Comparison of ENCODE assay signal across 14 cellular contexts in genomic region chr3:178367817-178368617, GRCh38.
DNase-seq lines count a peak whose midpoint lies in the region; ATAC-seq and TF ChIP-seq lines count a peak whose summit lies in the region.
"Had no signal": no experiment of that assay in that cellular context is flagged by ENCODE, and none has a peak within 500 bp of the region (broad histone marks: within the 10 kb centered on the region; RNA-seq: fewer than 3 reads in every experiment).

No MANE protein-coding gene starts in this region.

- no peaks in the 10 kb centered on the region for H3K27me3 ChIP-seq in right lobe of liver
- H3K27me3 ChIP-seq: colonic mucosa, testis had no signal

- no peak overlapping the region for H3K27ac ChIP-seq in right lobe of liver
- H3K27ac ChIP-seq: colonic mucosa, testis had no signal

- H3K36me3 ChIP-seq in right lobe of liver, result no peaks in the 10 kb centered on the region
- H3K36me3 ChIP-seq: colonic mucosa had no signal

- 18% methylated on average over 4 of the region's 4 CpGs for WGBS in right lobe of liver (ENCODE audit: insufficient coverage, low coverage, low lambda C conversion rate, missing lambda C conversion rate)

- H3K4me3 Mint-ChIP-seq in endothelial cell (ENCODE audit: unreplicated experiment), result no peak overlapping the region
- H3K4me3 Mint-ChIP-seq: activated naive CD8-positive, alpha-beta T cell treated with anti-CD3 and anti-CD28 coated beads, Interleukin-2, amount 10 ng/mL, durations not matched to agents 7 days and 5 days; neural crest cell had no signal

- H3K9me3 ChIP-seq in right lobe of liver, result no peaks in the 10 kb centered on the region
- H3K9me3 ChIP-seq: colonic mucosa, testis had no signal

- H3K27ac Mint-ChIP-seq in endothelial cell (ENCODE audit: unreplicated experiment), result no peak overlapping the region
- H3K27ac Mint-ChIP-seq: activated naive CD8-positive, alpha-beta T cell treated with anti-CD3 and anti-CD28 coated beads, Interleukin-2, amount 10 ng/mL, durations not matched to agents 7 days and 5 days had no signal

- TF ChIP-seq POLR2A in right lobe of liver (IDR thresholded peaks at IDR 0.05), result no peak

- H3K27me3 Mint-ChIP-seq in endothelial cell (ENCODE audit: unreplicated experiment), result peaks cover 1% of the 10 kb centered on the region

- ATAC-seq in right lobe of liver, result peak; percentile 85 to 96 (median 94)
- ATAC-seq in GM19455 (IDR thresholded peaks at IDR 0.05; ENCODE audit: unreplicated experiment), result no peak
- ATAC-seq: esophagus mucosa, HCT116 had no signal

- DNase-seq in DMS 273 (lab: John Stamatoyannopoulos, UW; ENCODE audit: unreplicated experiment), result peak; percentile 64
- peak; percentile 45 for DNase-seq in NCI-H2029 treated with DMSO at 0.1 percent for 48 hours (lab: John Stamatoyannopoulos, UW)
- DNase-seq in cardiac fibroblast (ENCODE audit: low read depth in 2 of 2), result peak; percentile 36 to 86
- peak in 1 of 3 donors; percentile 50 for DNase-seq in right lobe of liver
- DNase-seq in UCSD-AML1 (lab: John Stamatoyannopoulos, UW; ENCODE audit: unreplicated experiment), result no peak
- DNase-seq in endothelial cell (ENCODE audit: low spot score), result no peak
- DNase-seq in inferior parietal cortex (ENCODE audit: extremely low spot score), result no peak
- DNase-seq: activated naive CD8-positive, alpha-beta T cell treated with anti-CD3 and anti-CD28 coated beads, Interleukin-2, amount 10 ng/mL, durations not matched to agents 7 days and 5 days; colonic mucosa; testis had no signal

- intact Hi-C loops in right lobe of liver (cut with DNase I), result no loop called here

- H3K4me1 Mint-ChIP-seq in endothelial cell (ENCODE audit: unreplicated experiment), result no peaks in the 10 kb centered on the region
- H3K4me1 Mint-ChIP-seq: activated naive CD8-positive, alpha-beta T cell treated with anti-CD3 and anti-CD28 coated beads, Interleukin-2, amount 10 ng/mL, durations not matched to agents 7 days and 5 days; neural crest cell had no signal

- H3K36me3 Mint-ChIP-seq in endothelial cell (ENCODE audit: low read depth, unreplicated experiment), result no peaks in the 10 kb centered on the region
- H3K36me3 Mint-ChIP-seq: activated naive CD8-positive, alpha-beta T cell treated with anti-CD3 and anti-CD28 coated beads, Interleukin-2, amount 10 ng/mL, durations not matched to agents 7 days and 5 days had no signal

- TF ChIP-seq CTCF in cardiac fibroblast (IDR thresholded peaks at IDR 0.05; ENCODE audit: low read depth, low read length) (no peak), right lobe of liver (IDR thresholded peaks at IDR 0.05) (no peak), endothelial cell (IDR thresholded peaks at IDR 0.05; ENCODE audit: unreplicated experiment) (no peak)

- H3K4me1 ChIP-seq in right lobe of liver, result peaks cover 0 to 5% (median 0%) of the 10 kb centered on the region in 4 donors
- H3K4me1 ChIP-seq: colonic mucosa, testis had no signal

- H3K4me3 ChIP-seq in cardiac fibroblast (replicated peaks in 1 of 2; ENCODE audit: low read depth in 2 of 2, low read length in 2 of 2) (no peak overlapping the region), right lobe of liver (no peak overlapping the region)
- H3K4me3 ChIP-seq: colonic mucosa, testis had no signal

- H3K9me3 Mint-ChIP-seq in endothelial cell (ENCODE audit: unreplicated experiment), result no peaks in the 10 kb centered on the region

Comparison
In these comparisons a context has a peak if more than half of its experiments do, and no peak if none do; other contexts are left out.
1. DNase-seq: peak in DMS 273 (single experiment), NCI-H2029 treated with DMSO at 0.1 percent for 48 hours (single experiment) and cardiac fibroblast (2 of 2); none in UCSD-AML1 (single experiment), endothelial cell (single experiment) and inferior parietal cortex (single experiment).